ENCODE assay signal across 18 cellular contexts in the genomic region with DNA sequence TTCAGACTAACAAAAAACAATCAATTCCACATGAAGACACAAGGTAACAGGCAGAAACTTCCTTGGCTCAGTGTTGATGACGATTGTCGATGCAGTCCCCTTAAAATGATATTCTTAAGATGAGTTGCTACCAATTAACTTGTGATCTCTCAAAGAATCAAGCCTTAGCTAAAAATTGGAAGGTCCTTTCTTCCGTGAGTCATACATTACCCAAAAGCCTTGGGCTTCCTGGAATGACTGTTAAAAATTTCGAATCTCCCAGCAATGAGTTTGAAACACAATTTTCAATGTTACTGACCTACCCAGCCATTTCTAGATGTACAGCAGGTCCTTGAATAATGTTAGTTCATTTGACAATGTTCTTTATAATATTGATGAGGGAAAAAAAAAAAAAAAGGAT. TPM values are rescaled to one million over a fixed set of nuclear protein-coding genes. Genes with fewer than 3 reads are reported as not detected.
DNase-seq lines count a peak whose midpoint lies in the region; ATAC-seq and TF ChIP-seq lines count a peak whose summit lies in the region.
"Had no signal": no experiment of that assay in that cellular context is flagged by ENCODE, and none has a peak within 500 bp of the region (broad histone marks: within the 10 kb centered on the region; RNA-seq: fewer than 3 reads in every experiment).

No MANE protein-coding gene starts in this region.

- no peaks in the 10 kb centered on the region for H3K9me3 Mint-ChIP-seq in activated T-cell treated with anti-CD3 and anti-CD28 coated beads, Interleukin-2, amount 50 U/mL, for 4 hours
- H3K9me3 Mint-ChIP-seq in activated T-cell treated with anti-CD3 and anti-CD28 coated beads, Interleukin-2, amount 50 U/mL, for 24 hours, result no peaks in the 10 kb centered on the region
- H3K9me3 Mint-ChIP-seq in activated T-helper 17 cell treated with anti-CD3 and anti-CD28 coated beads, Interleukin-2, amount 50 U/mL, for 72 hours, result no peaks in the 10 kb centered on the region
- H3K9me3 Mint-ChIP-seq: CD4-positive, CD25-positive, alpha-beta regulatory T cell; H9 had no signal

- H3K27ac Mint-ChIP-seq in activated T-cell treated with anti-CD3 and anti-CD28 coated beads, Interleukin-2, amount 50 U/mL, for 24 hours, result no peak overlapping the region
- H3K27ac Mint-ChIP-seq in activated T-helper 17 cell treated with anti-CD3 and anti-CD28 coated beads, Interleukin-2, amount 50 U/mL, for 72 hours, result no peak overlapping the region

- no peak for DNase-seq in activated T-cell treated with anti-CD3 and anti-CD28 coated beads, Interleukin-2, amount 50 U/mL, for 4 hours
- DNase-seq in activated T-cell treated with anti-CD3 and anti-CD28 coated beads, Interleukin-2, amount 50 U/mL, for 24 hours, result no peak
- peak; percentile 13 for DNase-seq in AG20443 (ENCODE audit: low spot score)
- peak; percentile 8 for DNase-seq in fibroblast of the aortic adventitia (ENCODE audit: low read depth)
- DNase-seq in glomerular visceral epithelial cell (ENCODE audit: extremely low spot score), result no peak
- DNase-seq in coronary artery (ENCODE audit: low spot score), result no peak
- DNase-seq: CD4-positive, CD25-positive, alpha-beta regulatory T cell; DMS79 treated with DMSO at 0.1 percent for 48 hours; H9; NCI-H1105 treated with DMSO at 0.1 percent for 48 hours; NCI-H2081; NCI-H2171; NCI-H345; NCI-H524 treated with DMSO at 0.1 percent for 48 hours; Right ventricle myocardium superior had no signal

- no peaks in the 10 kb centered on the region for H3K36me3 Mint-ChIP-seq in activated T-cell treated with anti-CD3 and anti-CD28 coated beads, Interleukin-2, amount 50 U/mL, for 4 hours (ENCODE audit: insufficient read depth)
- H3K36me3 Mint-ChIP-seq in activated T-cell treated with anti-CD3 and anti-CD28 coated beads, Interleukin-2, amount 50 U/mL, for 24 hours (ENCODE audit: low read depth), result peaks cover 2% of the 10 kb centered on the region
- no peaks in the 10 kb centered on the region for H3K36me3 Mint-ChIP-seq in activated T-helper 17 cell treated with anti-CD3 and anti-CD28 coated beads, Interleukin-2, amount 50 U/mL, for 72 hours (ENCODE audit: low read depth)

- peaks cover 6% of the 10 kb centered on the region for H3K4me1 Mint-ChIP-seq in activated T-cell treated with anti-CD3 and anti-CD28 coated beads, Interleukin-2, amount 50 U/mL, for 4 hours (ENCODE audit: low read depth)
- H3K4me1 Mint-ChIP-seq in activated T-cell treated with anti-CD3 and anti-CD28 coated beads, Interleukin-2, amount 50 U/mL, for 24 hours (ENCODE audit: low read depth), result peaks cover 16% of the 10 kb centered on the region
- H3K4me1 Mint-ChIP-seq in activated T-helper 17 cell treated with anti-CD3 and anti-CD28 coated beads, Interleukin-2, amount 50 U/mL, for 72 hours, result peaks cover 12% of the 10 kb centered on the region
- H3K4me1 Mint-ChIP-seq: H9 had no signal

- no peak overlapping the region for H3K27ac ChIP-seq in coronary artery
- H3K27ac ChIP-seq: A549 had no signal

- peak; percentile 37 to 48 for ATAC-seq in activated T-cell treated with anti-CD3 and anti-CD28 coated beads, Interleukin-2, amount 50 U/mL, for 4 hours
- ATAC-seq in activated T-helper 17 cell treated with anti-CD3 and anti-CD28 coated beads, Interleukin-2, amount 50 U/mL, for 72 hours (replicated peaks), result peak; percentile 86
- ATAC-seq: A549, GM12878 had no signal

- no peak overlapping the region for H3K4me3 Mint-ChIP-seq in activated T-cell treated with anti-CD3 and anti-CD28 coated beads, Interleukin-2, amount 50 U/mL, for 4 hours
- H3K4me3 Mint-ChIP-seq in activated T-cell treated with anti-CD3 and anti-CD28 coated beads, Interleukin-2, amount 50 U/mL, for 24 hours, result no peak overlapping the region
- H3K4me3 Mint-ChIP-seq in activated T-helper 17 cell treated with anti-CD3 and anti-CD28 coated beads, Interleukin-2, amount 50 U/mL, for 72 hours, result no peak overlapping the region
- H3K4me3 Mint-ChIP-seq: CD4-positive, CD25-positive, alpha-beta regulatory T cell; H9 had no signal

- H3K4me3 ChIP-seq in fibroblast of the aortic adventitia (ENCODE audit: low read depth, low read length) (no peak overlapping the region), coronary artery (no peak overlapping the region)
- H3K4me3 ChIP-seq: A549, GM12878 had no signal

- TF ChIP-seq CTCF in fibroblast of the aortic adventitia (IDR thresholded peaks at IDR 0.05; ENCODE audit: insufficient read depth, low read length), result no peak
- TF ChIP-seq CTCF in coronary artery (IDR thresholded peaks at IDR 0.05), result no peak

- H3K27me3 Mint-ChIP-seq in activated T-cell treated with anti-CD3 and anti-CD28 coated beads, Interleukin-2, amount 50 U/mL, for 4 hours (ENCODE audit: low read depth), result no peaks in the 10 kb centered on the region
- no peaks in the 10 kb centered on the region for H3K27me3 Mint-ChIP-seq in activated T-cell treated with anti-CD3 and anti-CD28 coated beads, Interleukin-2, amount 50 U/mL, for 24 hours
- no peaks in the 10 kb centered on the region for H3K27me3 Mint-ChIP-seq in activated T-helper 17 cell treated with anti-CD3 and anti-CD28 coated beads, Interleukin-2, amount 50 U/mL, for 72 hours

RNA-seq across cellular contexts. Expression of a gene that starts 28.0 kb away (rescaled TPM):
- 10 to 100 TPM; 27.8 to 31.4 (median 30.2) TPM for total RNA-seq in activated T-cell treated with anti-CD3 and anti-CD28 coated beads, Interleukin-2, amount 50 U/mL, for 4 hours
- total RNA-seq in activated T-helper 17 cell treated with anti-CD3 and anti-CD28 coated beads, Interleukin-2, amount 50 U/mL, for 72 hours, result 10 to 100 TPM; 28.9 to 37.3 TPM
- 23.3 and 48.4 TPM in 2 replicates for total RNA-seq in fibroblast of the aortic adventitia (ENCODE audit: low replicate concordance)

RNA-seq across cellular contexts. Expression of a gene that starts 42.5 kb away (rescaled TPM):
- total RNA-seq in activated T-cell treated with anti-CD3 and anti-CD28 coated beads, Interleukin-2, amount 50 U/mL, for 4 hours, result 10 to 100 TPM; 48.8 to 63.5 (median 49.3) TPM
- total RNA-seq in activated T-helper 17 cell treated with anti-CD3 and anti-CD28 coated beads, Interleukin-2, amount 50 U/mL, for 72 hours, result 100 to 1,000 TPM in 1 of 2 donors, 10 to 100 TPM in 1; 75.7 to 108 TPM
- total RNA-seq in fibroblast of the aortic adventitia (ENCODE audit: low replicate concordance), result 414 and 429 TPM in 2 replicates

Comparison
In these comparisons a context has a peak if more than half of its experiments do, and no peak if none do; other contexts are left out.
1. DNase-seq: peak in AG20443 (single experiment) and fibroblast of the aortic adventitia (single experiment); none in activated T-cell treated with anti-CD3 and anti-CD28 coated beads, Interleukin-2, amount 50 U/mL, for 4 hours (single experiment), activated T-cell treated with anti-CD3 and anti-CD28 coated beads, Interleukin-2, amount 50 U/mL, for 24 hours (single experiment), glomerular visceral epithelial cell (single experiment) and coronary artery (single experiment).